ENCODE assay signal across 22 cellular contexts in genomic region chr15:96219681-96220080, GRCh38.
A peak's percentile ranks its signal among the peaks of the same experiment; 100 is the strongest.
DNase-seq lines count a peak whose midpoint lies in the region; ATAC-seq, FAIRE-seq and TF ChIP-seq lines count a peak whose summit lies in the region.
"Had no signal": no experiment of that assay in that cellular context is flagged by ENCODE, and none has a peak within 500 bp of the region (broad histone marks: within the 10 kb centered on the region; RNA-seq: fewer than 3 reads in every experiment).

No MANE protein-coding gene starts in this region.

- no peak overlapping the region for H3K4me2 ChIP-seq in K562 (ENCODE audit: insufficient read depth, low read length)
- H3K4me2 ChIP-seq: BLaER1 treated with 17β-estradiol and CSF1 and Interleukin-3, amounts not matched to agents 10 nM and 100 nM had no signal

- no peaks in the 10 kb centered on the region for H3K4me1 ChIP-seq in K562 (replicated peaks in 1 of 2; ENCODE audit: control insufficient read depth in 2 of 2, insufficient read depth in 2 of 2, low read length in 2 of 2)

- ATAC-seq in K562 (no peak), GM18498 (IDR thresholded peaks at IDR 0.05; ENCODE audit: unreplicated experiment) (no peak)
- ATAC-seq: CD8-positive, alpha-beta T cell had no signal

- no peaks in the 10 kb centered on the region for H3K9me1 ChIP-seq in K562 (ENCODE audit: control insufficient read depth, insufficient read depth, low read length)

- H3K4me3 ChIP-seq in GM06990 (replicated peaks; ENCODE audit: low read depth, low read length): no peak overlapping the region
- no peak overlapping the region for H3K4me3 ChIP-seq in K562
- H3K4me3 ChIP-seq: BLaER1 treated with 17β-estradiol and CSF1 and Interleukin-3, amounts not matched to agents 10 nM and 100 nM had no signal

- H3K27ac ChIP-seq in K562 (ENCODE audit: extremely low read depth, low read depth, low read length): no peak overlapping the region
- no peak overlapping the region for H3K27ac ChIP-seq in RWPE1
- H3K27ac ChIP-seq: BLaER1 treated with 17β-estradiol and CSF1 and Interleukin-3, amounts not matched to agents 10 nM and 100 nM; C4-2B had no signal

- 73% methylated on average over 3 of the region's 3 CpGs for WGBS in K562 (ENCODE audit: insufficient coverage, low coverage, missing lambda C conversion rate)

- FAIRE-seq in GM12891 (lab: Jason Lieb, UNC) (no peak), K562 (lab: Jason Lieb, UNC) (peak; percentile 19)
- FAIRE-seq: A204.1, GM12892, GM19239 had no signal

- BruUV-seq in K562 (replicated peaks; lab: Mats Ljungman, UMichigan): no TSS peak

- H3K36me3 ChIP-seq in GM06990 (ENCODE audit: control insufficient read depth, insufficient read depth, low read length) (no peaks in the 10 kb centered on the region), K562 (ENCODE audit: control insufficient read depth, insufficient read depth, low read length) (no peaks in the 10 kb centered on the region)
- H3K36me3 ChIP-seq: BLaER1 treated with 17β-estradiol and CSF1 and Interleukin-3, amounts not matched to agents 10 nM and 100 nM had no signal

- TF ChIP-seq CTCF in GM06990 (IDR thresholded peaks at IDR 0.05; ENCODE audit: insufficient read depth, low read length, poor library complexity, severe bottlenecking) (no peak), K562 (IDR thresholded peaks at IDR 0.05 in 2 of 3, conservative IDR thresholded peaks at IDR 0.05 in 1 of 3; ENCODE audit: insufficient read depth in 2 of 3, low read depth in 1 of 3, low read length in 3 of 3) (no peak), RWPE1 (conservative IDR thresholded peaks at IDR 0.05; ENCODE audit: low read depth) (no peak)

- H3K79me2 ChIP-seq in K562 (ENCODE audit: control insufficient read depth, insufficient read depth, low read length): no peaks in the 10 kb centered on the region

- no peak for TF ChIP-seq POLR2A in GM12891 (IDR thresholded peaks at IDR 0.05; ENCODE audit: low read depth, low read length)
- no peak for TF ChIP-seq POLR2A in K562 (conservative IDR thresholded peaks at IDR 0.05)

- CTCF ChIA-PET in K562 (lab: Yijun Ruan, JAX; ENCODE audit: low intra/inter-chr PET ratio) (no interaction called here), RWPE1 (lab: Yijun Ruan, JAX) (no interaction called here)

- POLR2A ChIA-PET in K562 (lab: Yijun Ruan, JAX): no interaction called here
- POLR2A ChIA-PET in RWPE1 (lab: Yijun Ruan, JAX; ENCODE audit: low non-redundant PET): no interaction called here

- no peak overlapping the region for H3K9ac ChIP-seq in K562 (ENCODE audit: insufficient read depth in 1 of 2, low read depth in 2 of 2, low read length in 2 of 2)
- H3K9ac ChIP-seq: BLaER1 treated with 17β-estradiol and CSF1 and Interleukin-3, amounts not matched to agents 10 nM and 100 nM had no signal

- TF ChIP-seq EP300 in K562 (IDR thresholded peaks at IDR 0.05; ENCODE audit: low read length): no peak

- H3K27me3 ChIP-seq in GM06990 (replicated peaks; ENCODE audit: control insufficient read depth, insufficient read depth, low read length) (no peaks in the 10 kb centered on the region), K562 (ENCODE audit: control insufficient read depth in 2 of 2, insufficient read depth in 2 of 2, low read length in 2 of 2) (no peaks in the 10 kb centered on the region)
- H3K27me3 ChIP-seq: BLaER1 treated with 17β-estradiol and CSF1 and Interleukin-3, amounts not matched to agents 10 nM and 100 nM had no signal

- TF ChIP-seq RAD21 in K562 (CRISPR knock-in tag; conservative IDR thresholded peaks at IDR 0.05 in 1 of 2, IDR thresholded peaks at IDR 0.05 in 1 of 2): no peak

- no peaks in the 10 kb centered on the region for H3K9me3 ChIP-seq in K562 (replicated peaks; ENCODE audit: control insufficient read depth, insufficient read depth, low read depth, low read length)

- DNase-seq in GM06990 (ENCODE audit: extremely low read depth, insufficient read length): peak; percentile 25
- no peak for DNase-seq in GM12891 (ENCODE audit: insufficient read length, low spot score)
- no peak for DNase-seq in K562 (ENCODE audit: extremely low read depth in 1 of 4, low spot score in 3 of 4)
- DNase-seq in RWPE1 (ENCODE audit: low spot score): no peak
- DNase-seq in GM19238 (ENCODE audit: insufficient read length, low spot score): no peak
- DNase-seq: 8988T; AML-193; CD4-positive, alpha-beta T cell; CD8-positive, alpha-beta T cell; DMS 273 treated with DMSO at 0.1 percent for 48 hours; DMS153; DMS53; DMS79; DND-41; EL; GDM1 had no signal

- no peak overlapping the region for H2AFZ ChIP-seq in K562 (ENCODE audit: low read depth, low read length)

- intact Hi-C loops in K562 (cut with micrococcal nuclease): no loop called here

- H4K20me1 ChIP-seq in K562 (replicated peaks; ENCODE audit: control insufficient read depth, insufficient read depth, low read length): no peaks in the 10 kb centered on the region
- H4K20me1 ChIP-seq: BLaER1 treated with 17β-estradiol and CSF1 and Interleukin-3, amounts not matched to agents 10 nM and 100 nM had no signal

- in situ Hi-C loops in K562 (cut with MboI): no loop called here

TF ChIP-seq in GM12891, 5 proteins besides CTCF, POLR2A, EP300 and RAD21:
- TF ChIP-seq SPI1 (IDR thresholded peaks at IDR 0.05; ENCODE audit: low read depth, low read length) (0 out of 2 replicates have a peak, but pooled peaks have one; percentile 20), POLR2AphosphoS5 (IDR thresholded peaks at IDR 0.05; ENCODE audit: low read depth, low read length) (no peak), TAF1 (IDR thresholded peaks at IDR 0.05; ENCODE audit: low read depth, low read length) (no peak), POU2F2 (IDR thresholded peaks at IDR 0.05; ENCODE audit: low read depth, low read length) (no peak)
TF ChIP-seq in GM12891: peak in this region for 1.

TF ChIP-seq in K562, 482 proteins besides CTCF, POLR2A, EP300 and RAD21:
- TF ChIP-seq ATF4 (CRISPR knock-in tag; IDR thresholded peaks at IDR 0.05) (no peak), PKNOX1 (IDR thresholded peaks at IDR 0.05) (peak; percentile 8; the same call in 1 of the 2 replicates)
